9 cellular contexts compared by ENCODE assay signal in genomic region chr6:119241124-119241491, GRCh38.
DNase-seq lines count a peak whose midpoint lies in the region; ATAC-seq lines count a peak whose summit lies in the region.
"Had no signal": no experiment of that assay in that cellular context is flagged by ENCODE, and none has a peak within 500 bp of the region (broad histone marks: within the 10 kb centered on the region; RNA-seq: fewer than 3 reads in every experiment).

No MANE protein-coding gene starts in this region.

- peaks cover 4% of the 10 kb centered on the region for H3K4me1 ChIP-seq in right cardiac atrium (ENCODE audit: control insufficient read depth, insufficient read depth, low read length)

- DNase-seq in AG08395 (ENCODE audit: low spot score) (peak; percentile 6), M059J (ENCODE audit: low read depth) (peak; percentile 33), right cardiac atrium (peak in 1 of 3 donors; percentile 47), DMS53 (lab: John Stamatoyannopoulos, UW) (no peak), NCI-H226 (no peak), NCI-H187 (lab: John Stamatoyannopoulos, UW) (no peak)
- DNase-seq in activated CD4-positive, CD25-positive, alpha-beta regulatory T cell (lab: John Stamatoyannopoulos, UW): no peak

- intact Hi-C loops in right cardiac atrium (cut with DNase I): no loop called here

- no peaks in the 10 kb centered on the region for H3K9me3 ChIP-seq in right cardiac atrium (ENCODE audit: control insufficient read depth, low read length)
- H3K9me3 ChIP-seq: adrenal gland had no signal

- peak; percentile 73 for ATAC-seq in GM21717 (IDR thresholded peaks at IDR 0.05; ENCODE audit: unreplicated experiment)
- ATAC-seq in right cardiac atrium: peak; percentile 57 to 79

- no peak overlapping the region for H3K27ac ChIP-seq in right cardiac atrium (ENCODE audit: low read length)

- no peak overlapping the region for H3K4me3 ChIP-seq in right cardiac atrium (ENCODE audit: low read length)
- H3K4me3 ChIP-seq: adrenal gland had no signal

- no peaks in the 10 kb centered on the region for H3K27me3 ChIP-seq in right cardiac atrium (ENCODE audit: control insufficient read depth, insufficient read depth)
- H3K27me3 ChIP-seq: adrenal gland had no signal

- WGBS in right cardiac atrium: 34% methylated on average over 2 of the region's 2 CpGs

Comparison
In these comparisons a context has a peak if more than half of its experiments do, and no peak if none do; other contexts are left out.
1. DNase-seq: peak in AG08395 (single experiment) and M059J (single experiment); none in DMS53 (single experiment), activated CD4-positive, CD25-positive, alpha-beta regulatory T cell (0 of 4), NCI-H226 (single experiment) and NCI-H187 (0 of 2).